ENCODE assay signal across 8 cellular contexts in the genomic region with DNA sequence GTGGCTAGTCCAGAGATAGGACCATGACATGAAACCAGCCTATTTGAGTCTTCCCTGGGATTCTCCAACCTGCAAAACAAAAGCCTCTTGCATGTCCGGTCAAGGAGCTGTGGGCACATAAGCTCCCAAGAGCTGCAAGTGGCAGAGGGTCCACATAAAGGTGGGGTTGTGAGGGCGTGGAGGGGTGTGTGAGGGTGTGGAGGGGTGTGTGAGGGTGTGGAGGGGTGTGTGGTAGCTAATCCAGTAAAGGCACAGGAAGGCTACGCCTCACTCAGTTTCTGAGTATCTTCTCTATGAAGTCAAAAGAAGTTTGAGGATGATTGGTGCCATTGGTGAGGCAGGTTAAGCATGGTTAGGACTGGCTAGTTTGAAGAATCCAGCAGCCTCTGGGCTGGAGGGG.
"Had no signal": no experiment of that assay in that cellular context is flagged by ENCODE, and none has a peak within 500 bp of the region (broad histone marks: within the 10 kb centered on the region; RNA-seq: fewer than 3 reads in every experiment).

No MANE protein-coding gene starts in this region.

- H3K27ac ChIP-seq: HL-60, KMS-11 had no signal

- H3K4me2 ChIP-seq: KMS-11 had no signal

- H3K27me3 Mint-ChIP-seq: IgD-negative memory B cell had no signal

- H3K9ac ChIP-seq: KMS-11 had no signal

- FAIRE-seq: HepG2, HTR-8/SVneo, K562 had no signal

- H3K4me1 Mint-ChIP-seq: IgD-negative memory B cell had no signal

- H3K27ac Mint-ChIP-seq: IgD-negative memory B cell had no signal

- H3K4me3 ChIP-seq: K562 had no signal

- H3K36me3 Mint-ChIP-seq: IgD-negative memory B cell had no signal

- ATAC-seq: HepG2, K562 had no signal

- DNase-seq: IMR-90, KBM-7 had no signal

- H3K4me3 Mint-ChIP-seq: IgD-negative memory B cell had no signal
